25 cellular contexts compared by ENCODE assay signal in the genomic region with DNA sequence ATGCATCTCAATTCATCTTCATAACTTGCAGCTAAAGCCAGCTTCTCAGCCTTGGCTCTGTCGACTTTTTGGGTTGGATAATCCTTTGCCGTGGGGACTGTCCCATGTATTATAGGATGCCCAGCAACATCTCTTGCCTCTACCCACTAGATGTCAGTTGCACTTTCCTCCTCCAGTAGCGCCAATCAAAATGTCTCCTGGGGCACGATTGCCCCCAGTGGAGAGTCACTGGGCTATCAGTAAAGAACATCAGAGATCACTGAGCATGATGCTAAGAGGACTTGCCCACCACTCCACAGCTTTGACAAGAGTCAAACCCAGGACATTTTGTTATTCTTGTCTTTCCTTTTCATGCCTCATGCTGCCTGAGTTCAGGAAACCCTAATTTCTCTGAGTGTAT.
DNase-seq lines count a peak whose midpoint lies in the region; ATAC-seq and TF ChIP-seq lines count a peak whose summit lies in the region.
"Had no signal": no experiment of that assay in that cellular context is flagged by ENCODE, and none has a peak within 500 bp of the region (broad histone marks: within the 10 kb centered on the region; RNA-seq: fewer than 3 reads in every experiment).

No MANE protein-coding gene starts in this region.

- intact Hi-C loops in activated naive CD4-positive, alpha-beta T cell treated with anti-CD3 and anti-CD28 coated beads for 36 hours (cut with micrococcal nuclease), result no loop called here
- intact Hi-C loops in body of pancreas (cut with DNase I), result no loop called here

- no peak for ATAC-seq in stimulated activated naive CD8-positive, alpha-beta T cell treated with anti-CD3 and anti-CD28 coated beads, Interleukin-15, Interleukin-2, amounts not matched to agents 100 U/mL and 50 U/mL, for 24 hours
- ATAC-seq in body of pancreas, result no peak
- ATAC-seq: gastrocnemius medialis, left lung, psoas muscle, WTC11 had no signal

- H3K36me3 Mint-ChIP-seq in activated naive CD4-positive, alpha-beta T cell treated with anti-CD3 and anti-CD28 coated beads for 36 hours (ENCODE audit: low read depth), result no peaks in the 10 kb centered on the region
- H3K36me3 Mint-ChIP-seq: WTC11 had no signal

- H3K4me1 Mint-ChIP-seq in activated naive CD4-positive, alpha-beta T cell treated with anti-CD3 and anti-CD28 coated beads for 36 hours (ENCODE audit: low read depth), result peaks cover 18% of the 10 kb centered on the region
- H3K4me1 Mint-ChIP-seq: WTC11 had no signal

- H3K27ac ChIP-seq in KOPT-K1 (ENCODE audit: low read depth, low read length, poor library complexity, severe bottlenecking) (peak overlapping the region; percentile 97), body of pancreas (no peak overlapping the region)
- H3K27ac ChIP-seq: cardiac muscle cell, gastrocnemius medialis, left lung, PC-9, psoas muscle, thyroid gland had no signal

- no peaks in the 10 kb centered on the region for H3K4me1 ChIP-seq in body of pancreas
- H3K4me1 ChIP-seq: gastrocnemius medialis, HAP-1, left lung, psoas muscle, thyroid gland had no signal

- 57 to 68% methylated on average over 4 of the region's 4 CpGs for WGBS in body of pancreas, 2 donors

- H3K9me3 ChIP-seq in KOPT-K1 (ENCODE audit: insufficient read depth, low read length, poor library complexity, severe bottlenecking) (peaks cover 13% of the 10 kb centered on the region), body of pancreas (no peaks in the 10 kb centered on the region)
- H3K9me3 ChIP-seq: gastrocnemius medialis, HAP-1, left lung, psoas muscle, thyroid gland had no signal

- no peaks in the 10 kb centered on the region for H3K27me3 Mint-ChIP-seq in activated naive CD4-positive, alpha-beta T cell treated with anti-CD3 and anti-CD28 coated beads for 36 hours (ENCODE audit: low read depth)

- no peak for TF ChIP-seq POLR2A in body of pancreas (IDR thresholded peaks at IDR 0.05)

- H3K27me3 ChIP-seq in body of pancreas, result no peaks in the 10 kb centered on the region
- H3K27me3 ChIP-seq: cardiac muscle cell, gastrocnemius medialis, left lung, thyroid gland had no signal

- no peak overlapping the region for H3K4me3 Mint-ChIP-seq in activated naive CD4-positive, alpha-beta T cell treated with anti-CD3 and anti-CD28 coated beads for 36 hours
- H3K4me3 Mint-ChIP-seq: immature natural killer cell, WTC11 had no signal

- H3K9me3 Mint-ChIP-seq in activated naive CD4-positive, alpha-beta T cell treated with anti-CD3 and anti-CD28 coated beads for 36 hours, result no peaks in the 10 kb centered on the region
- H3K9me3 Mint-ChIP-seq: WTC11 had no signal

- TF ChIP-seq CTCF in body of pancreas (IDR thresholded peaks at IDR 0.05), result no peak

- no peak overlapping the region for H3K27ac Mint-ChIP-seq in activated naive CD4-positive, alpha-beta T cell treated with anti-CD3 and anti-CD28 coated beads for 36 hours
- H3K27ac Mint-ChIP-seq: WTC11 had no signal

- no peak overlapping the region for H3K4me3 ChIP-seq in body of pancreas
- H3K4me3 ChIP-seq: cardiac muscle cell, gastrocnemius medialis, HAP-1, left lung, PC-9, psoas muscle, thyroid gland had no signal

- peak; percentile 45 for DNase-seq in activated naive CD4-positive, alpha-beta T cell treated with anti-CD3 and anti-CD28 coated beads for 36 hours
- DNase-seq in activated naive CD4-positive, alpha-beta T cell treated with Interleukin-2 at 50 U/mL for 16 hours, result no peak
- DNase-seq in activated T-cell treated with anti-CD3 and anti-CD28 coated beads, Interleukin-2, amount 50 U/mL, for 48 hours, result peak; percentile 33 to 41
- DNase-seq in stimulated activated naive CD8-positive, alpha-beta T cell treated with anti-CD3 and anti-CD28 coated beads, Interleukin-15, Interleukin-2, amounts not matched to agents 100 U/mL and 50 U/mL, for 24 hours, result peak; percentile 7
- no peak for DNase-seq in mesenteric fat pad (ENCODE audit: low spot score)
- DNase-seq in body of pancreas, result no peak
- DNase-seq in germinal center (ENCODE audit: low spot score), result no peak
- DNase-seq: activated effector memory CD4-positive, alpha-beta T cell treated with anti-CD3 and anti-CD28 coated beads, Interleukin-2, amount 50 U/mL, for 16 hours; amygdala; cortex of kidney; gastrocnemius medialis; hippocampal formation; left lung; NCI-H1105 treated with DMSO at 0.1 percent for 48 hours; NCI-H2029; nucleus accumbens; psoas muscle; Right ventricle myocardium superior; thyroid gland had no signal

- no peaks in the 10 kb centered on the region for H3K36me3 ChIP-seq in KOPT-K1 (ENCODE audit: insufficient read depth, low read length)
- H3K36me3 ChIP-seq in body of pancreas (replicated peaks in 1 of 2; ENCODE audit: insufficient read depth in 1 of 2, low read depth in 2 of 2), result no peaks in the 10 kb centered on the region
- H3K36me3 ChIP-seq: cardiac muscle cell, gastrocnemius medialis, HAP-1, left lung, thyroid gland had no signal

- CTCF ChIA-PET in activated naive CD4-positive, alpha-beta T cell treated with anti-CD3 and anti-CD28 coated beads for 36 hours (lab: Charles Lee), result interaction anchor here (0.5 kb wide), 1 partner anchor 57 kb away, joined by 3 read pairs; no protein-coding TSS in a partner anchor

Comparison
In these comparisons a context has a peak if more than half of its experiments do, and no peak if none do; other contexts are left out.
1. DNase-seq: peak in activated naive CD4-positive, alpha-beta T cell treated with anti-CD3 and anti-CD28 coated beads for 36 hours (single experiment), activated T-cell treated with anti-CD3 and anti-CD28 coated beads, Interleukin-2, amount 50 U/mL, for 48 hours (2 of 2) and stimulated activated naive CD8-positive, alpha-beta T cell treated with anti-CD3 and anti-CD28 coated beads, Interleukin-15, Interleukin-2, amounts not matched to agents 100 U/mL and 50 U/mL, for 24 hours (single experiment); none in activated naive CD4-positive, alpha-beta T cell treated with Interleukin-2 at 50 U/mL for 16 hours (single experiment), mesenteric fat pad (single experiment), body of pancreas (0 of 4) and germinal center (single experiment).